Comparison of ENCODE assay signal across 17 cellular contexts in the genomic region with DNA sequence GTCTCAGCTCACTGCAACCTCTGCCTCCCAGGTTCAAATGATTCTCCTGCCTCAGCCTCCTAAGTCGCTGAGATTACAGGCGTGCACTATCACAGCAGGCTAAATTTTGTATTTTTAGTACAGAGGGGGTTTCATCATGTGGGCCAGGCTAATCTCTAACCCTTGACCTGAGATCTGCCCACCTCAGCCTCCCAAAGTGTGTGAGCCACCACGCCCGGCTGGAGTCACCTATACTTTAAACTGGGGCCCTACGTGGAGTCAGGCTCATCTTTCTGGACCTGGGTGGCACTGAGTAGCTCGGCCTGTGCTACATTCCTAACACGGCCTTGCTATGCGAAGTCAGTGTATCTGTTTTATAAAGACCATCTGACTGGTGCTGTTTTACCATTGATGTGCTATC. TPM values are rescaled to one million over a fixed set of nuclear protein-coding genes. Genes with fewer than 3 reads are reported as not detected.
A peak's percentile ranks its signal among the peaks of the same experiment; 100 is the strongest.
DNase-seq lines count a peak whose midpoint lies in the region; ATAC-seq, FAIRE-seq and TF ChIP-seq lines count a peak whose summit lies in the region.
"Had no signal": no experiment of that assay in that cellular context is flagged by ENCODE, and none has a peak within 500 bp of the region (broad histone marks: within the 10 kb centered on the region; RNA-seq: fewer than 3 reads in every experiment).

No MANE protein-coding gene starts in this region.

- H3K9me3 ChIP-seq in astrocyte (ENCODE audit: insufficient read depth, low read depth, low read length) (no peaks in the 10 kb centered on the region), trophoblast cell (ENCODE audit: insufficient read depth, low read depth, low read length) (no peaks in the 10 kb centered on the region)
- H3K9me3 ChIP-seq: BLaER1 had no signal

- peak overlapping the region; percentile 33 for H2BK5ac ChIP-seq in trophoblast cell (ENCODE audit: low read depth, low read length, poor library complexity)

- peak overlapping the region; percentile 5 for H4K8ac ChIP-seq in trophoblast cell (ENCODE audit: low read depth, low read length)

- H3K79me2 ChIP-seq in astrocyte (ENCODE audit: insufficient read depth, low read length) (no peaks in the 10 kb centered on the region), trophoblast cell (ENCODE audit: control insufficient read depth, insufficient read depth, low read length, poor library complexity) (no peaks in the 10 kb centered on the region)

- H3K27me3 Mint-ChIP-seq in activated CD4-positive, alpha-beta T cell treated with anti-CD3 and anti-CD28 coated beads for 36 hours: no peaks in the 10 kb centered on the region
- H3K27me3 Mint-ChIP-seq in activated CD4-positive, alpha-beta T cell treated with anti-CD3 and anti-CD28 coated beads, Interleukin-2, amount 10 ng/mL, durations not matched to agents 7 days and 5 days: no peaks in the 10 kb centered on the region
- H3K27me3 Mint-ChIP-seq in activated naive CD8-positive, alpha-beta T cell treated with anti-CD3 and anti-CD28 coated beads for 36 hours: no peaks in the 10 kb centered on the region
- no peaks in the 10 kb centered on the region for H3K27me3 Mint-ChIP-seq in activated naive CD8-positive, alpha-beta T cell treated with anti-CD3 and anti-CD28 coated beads, Interleukin-2, amount 50 U/mL, for 24 hours
- no peaks in the 10 kb centered on the region for H3K27me3 Mint-ChIP-seq in astrocyte (ENCODE audit: low read depth, unreplicated experiment)
- no peaks in the 10 kb centered on the region for H3K27me3 Mint-ChIP-seq in activated T-helper 17 cell treated with anti-CD3 and anti-CD28 coated beads, Interleukin-2, amount 50 U/mL, for 72 hours

- peaks cover 58% of the 10 kb centered on the region for H3K36me3 Mint-ChIP-seq in activated CD4-positive, alpha-beta T cell treated with anti-CD3 and anti-CD28 coated beads for 36 hours (ENCODE audit: low read depth)
- peaks cover 76% of the 10 kb centered on the region for H3K36me3 Mint-ChIP-seq in activated CD4-positive, alpha-beta T cell treated with anti-CD3 and anti-CD28 coated beads, Interleukin-2, amount 10 ng/mL, durations not matched to agents 7 days and 5 days (ENCODE audit: low read depth)
- peaks cover 77% of the 10 kb centered on the region for H3K36me3 Mint-ChIP-seq in activated naive CD8-positive, alpha-beta T cell treated with anti-CD3 and anti-CD28 coated beads for 36 hours
- peaks cover 63% of the 10 kb centered on the region for H3K36me3 Mint-ChIP-seq in activated naive CD8-positive, alpha-beta T cell treated with anti-CD3 and anti-CD28 coated beads, Interleukin-2, amount 50 U/mL, for 24 hours (ENCODE audit: low read depth)
- H3K36me3 Mint-ChIP-seq in astrocyte (ENCODE audit: low read depth, unreplicated experiment): no peaks in the 10 kb centered on the region
- H3K36me3 Mint-ChIP-seq in activated T-helper 17 cell treated with anti-CD3 and anti-CD28 coated beads, Interleukin-2, amount 50 U/mL, for 72 hours (ENCODE audit: low read depth): peaks cover 61% of the 10 kb centered on the region

- H3K27ac ChIP-seq in astrocyte (ENCODE audit: low read depth, low read length): no peak overlapping the region
- no peak overlapping the region for H3K27ac ChIP-seq in trophoblast cell (ENCODE audit: low read depth, low read length)
- H3K27ac ChIP-seq: 22Rv1, BLaER1, HL-60 had no signal

- H3K4me2 ChIP-seq in astrocyte (ENCODE audit: low read length) (no peak overlapping the region), trophoblast cell (ENCODE audit: low read length) (no peak overlapping the region)
- H3K4me2 ChIP-seq: BLaER1 had no signal

- H3K36me3 ChIP-seq in astrocyte (ENCODE audit: insufficient read depth, low read length) (no peaks in the 10 kb centered on the region), trophoblast cell (ENCODE audit: control insufficient read depth in 1 of 2, insufficient read depth in 2 of 2, low read length in 2 of 2) (peaks cover 5 to 8% of the 10 kb centered on the region in 2 experiments)

- no peak for ATAC-seq in activated CD4-positive, alpha-beta T cell treated with anti-CD3 and anti-CD28 coated beads for 36 hours
- ATAC-seq in activated naive CD8-positive, alpha-beta T cell treated with anti-CD3 and anti-CD28 coated beads, Interleukin-2, amount 50 U/mL, for 24 hours: no peak
- ATAC-seq in activated T-helper 17 cell treated with anti-CD3 and anti-CD28 coated beads, Interleukin-2, amount 50 U/mL, for 72 hours (replicated peaks): no peak
- ATAC-seq: HCT116 had no signal

- no peaks in the 10 kb centered on the region for H3K27me3 ChIP-seq in astrocyte (ENCODE audit: insufficient read depth, low read length)
- H3K27me3 ChIP-seq in trophoblast cell (ENCODE audit: insufficient read depth, low read length): no peaks in the 10 kb centered on the region
- H3K27me3 ChIP-seq: BLaER1 had no signal

- no peak overlapping the region for H3K23ac ChIP-seq in trophoblast cell (ENCODE audit: low read length)

- POLR2A ChIA-PET in activated CD4-positive, alpha-beta T cell treated with anti-CD3 and anti-CD28 coated beads for 36 hours (lab: Charles Lee): interaction anchor here (1.1 kb wide), 1 partner anchor 12 kb away, joined by 4 read pairs; no protein-coding TSS in a partner anchor
- POLR2A ChIA-PET in activated CD4-positive, alpha-beta T cell treated with anti-CD3 and anti-CD28 coated beads, Interleukin-2, amount 10 ng/mL, durations not matched to agents 7 days and 5 days (lab: Charles Lee): no interaction called here

- H3K4me3 ChIP-seq in astrocyte (ENCODE audit: insufficient read depth, low read depth, low read length): no peak overlapping the region
- H3K4me3 ChIP-seq in trophoblast cell (ENCODE audit: low read depth, low read length): no peak overlapping the region
- H3K4me3 ChIP-seq: BLaER1 had no signal

- no peak overlapping the region for H2AK5ac ChIP-seq in trophoblast cell (ENCODE audit: low read length)

- H3K4ac ChIP-seq in trophoblast cell (ENCODE audit: low read depth, low read length): no peak overlapping the region

- CTCF ChIA-PET in activated CD4-positive, alpha-beta T cell treated with anti-CD3 and anti-CD28 coated beads for 36 hours (lab: Charles Lee): interaction anchor here (0.6 to 1.3 kb wide), 4 partner anchors 9 to 29 kb away, joined by 3 to 4 read pairs (median 3); no protein-coding TSS in a partner anchor
- CTCF ChIA-PET in activated CD4-positive, alpha-beta T cell treated with anti-CD3 and anti-CD28 coated beads, Interleukin-2, amount 10 ng/mL, durations not matched to agents 7 days and 5 days (lab: Charles Lee): interaction anchor here (1.7 to 3.6 kb wide), 3 partner anchors 11 to 31 kb away, joined by 3 to 13 read pairs (median 7); no protein-coding TSS in a partner anchor

- H3K4me1 ChIP-seq in astrocyte (ENCODE audit: insufficient read depth, low read length): no peaks in the 10 kb centered on the region
- peaks cover 3% of the 10 kb centered on the region in 2 experiments for H3K4me1 ChIP-seq in trophoblast cell (ENCODE audit: control insufficient read depth in 1 of 2, insufficient read depth in 2 of 2, low read length in 2 of 2)
- H3K4me1 ChIP-seq: BLaER1 had no signal

- H2AFZ ChIP-seq in astrocyte (ENCODE audit: low read depth, low read length): no peak overlapping the region
- no peak overlapping the region for H2AFZ ChIP-seq in trophoblast cell (ENCODE audit: insufficient read depth, low read length, poor library complexity)

- peak overlapping the region; percentile 59 for H4K12ac ChIP-seq in trophoblast cell (ENCODE audit: low read depth, low read length)

- intact Hi-C loops in activated CD4-positive, alpha-beta T cell treated with anti-CD3 and anti-CD28 coated beads for 36 hours (cut with DNase I, micrococcal nuclease): no loop called here

- peak overlapping the region; percentile 31 for H3K27ac Mint-ChIP-seq in activated CD4-positive, alpha-beta T cell treated with anti-CD3 and anti-CD28 coated beads for 36 hours
- no peak overlapping the region for H3K27ac Mint-ChIP-seq in activated CD4-positive, alpha-beta T cell treated with anti-CD3 and anti-CD28 coated beads, Interleukin-2, amount 10 ng/mL, durations not matched to agents 7 days and 5 days
- H3K27ac Mint-ChIP-seq in activated naive CD8-positive, alpha-beta T cell treated with anti-CD3 and anti-CD28 coated beads for 36 hours: peak overlapping the region; percentile 42
- H3K27ac Mint-ChIP-seq in activated naive CD8-positive, alpha-beta T cell treated with anti-CD3 and anti-CD28 coated beads, Interleukin-2, amount 50 U/mL, for 24 hours: no peak overlapping the region
- peak overlapping the region; percentile 26 for H3K27ac Mint-ChIP-seq in astrocyte (ENCODE audit: unreplicated experiment)
- no peak overlapping the region for H3K27ac Mint-ChIP-seq in activated T-helper 17 cell treated with anti-CD3 and anti-CD28 coated beads, Interleukin-2, amount 50 U/mL, for 72 hours

- peaks cover 6% of the 10 kb centered on the region for H3K79me1 ChIP-seq in trophoblast cell (ENCODE audit: low read length)

- no peak overlapping the region for H3K18ac ChIP-seq in trophoblast cell (ENCODE audit: low read length)

- no peak for TF ChIP-seq CTCF in astrocyte (IDR thresholded peaks at IDR 0.05; ENCODE audit: insufficient read depth, low read depth, low read length)

- no peak for FAIRE-seq in astrocyte (lab: Jason Lieb, UNC)
- FAIRE-seq: H54 had no signal

- WGBS in trophoblast cell (ENCODE audit: extremely low coverage, insufficient coverage, insufficient read length): no CpG with 5 or more reads among the region's 8 CpGs

- no peak overlapping the region for H3K4me3 Mint-ChIP-seq in activated CD4-positive, alpha-beta T cell treated with anti-CD3 and anti-CD28 coated beads for 36 hours
- H3K4me3 Mint-ChIP-seq in activated CD4-positive, alpha-beta T cell treated with anti-CD3 and anti-CD28 coated beads, Interleukin-2, amount 10 ng/mL, durations not matched to agents 7 days and 5 days: no peak overlapping the region
- H3K4me3 Mint-ChIP-seq in activated naive CD8-positive, alpha-beta T cell treated with anti-CD3 and anti-CD28 coated beads for 36 hours: no peak overlapping the region
- no peak overlapping the region for H3K4me3 Mint-ChIP-seq in activated naive CD8-positive, alpha-beta T cell treated with anti-CD3 and anti-CD28 coated beads, Interleukin-2, amount 50 U/mL, for 24 hours
- no peak overlapping the region for H3K4me3 Mint-ChIP-seq in astrocyte (ENCODE audit: unreplicated experiment)
- H3K4me3 Mint-ChIP-seq in activated T-helper 17 cell treated with anti-CD3 and anti-CD28 coated beads, Interleukin-2, amount 50 U/mL, for 72 hours: no peak overlapping the region

- peak overlapping the region; percentile 28 for H4K91ac ChIP-seq in trophoblast cell (ENCODE audit: low read depth, low read length)

- peak overlapping the region; percentile 1 for H3K14ac ChIP-seq in trophoblast cell (ENCODE audit: low read length)

- H4K20me1 ChIP-seq in astrocyte (ENCODE audit: insufficient read depth, low read length): no peaks in the 10 kb centered on the region
- H4K20me1 ChIP-seq: BLaER1 had no signal

- H3K9me3 Mint-ChIP-seq in activated CD4-positive, alpha-beta T cell treated with anti-CD3 and anti-CD28 coated beads for 36 hours (ENCODE audit: low read depth): peaks cover 3% of the 10 kb centered on the region
- H3K9me3 Mint-ChIP-seq in activated CD4-positive, alpha-beta T cell treated with anti-CD3 and anti-CD28 coated beads, Interleukin-2, amount 10 ng/mL, durations not matched to agents 7 days and 5 days: peaks cover 26% of the 10 kb centered on the region
- H3K9me3 Mint-ChIP-seq in activated naive CD8-positive, alpha-beta T cell treated with anti-CD3 and anti-CD28 coated beads for 36 hours: peaks cover 18% of the 10 kb centered on the region
- H3K9me3 Mint-ChIP-seq in activated naive CD8-positive, alpha-beta T cell treated with anti-CD3 and anti-CD28 coated beads, Interleukin-2, amount 50 U/mL, for 24 hours: peaks cover 17% of the 10 kb centered on the region
- H3K9me3 Mint-ChIP-seq in astrocyte (ENCODE audit: unreplicated experiment): no peaks in the 10 kb centered on the region
- H3K9me3 Mint-ChIP-seq in activated T-helper 17 cell treated with anti-CD3 and anti-CD28 coated beads, Interleukin-2, amount 50 U/mL, for 72 hours: no peaks in the 10 kb centered on the region

- H3K4me1 Mint-ChIP-seq in activated CD4-positive, alpha-beta T cell treated with anti-CD3 and anti-CD28 coated beads for 36 hours: peaks cover 43% of the 10 kb centered on the region
- H3K4me1 Mint-ChIP-seq in activated CD4-positive, alpha-beta T cell treated with anti-CD3 and anti-CD28 coated beads, Interleukin-2, amount 10 ng/mL, durations not matched to agents 7 days and 5 days: peaks cover 41% of the 10 kb centered on the region
- peaks cover 34% of the 10 kb centered on the region for H3K4me1 Mint-ChIP-seq in activated naive CD8-positive, alpha-beta T cell treated with anti-CD3 and anti-CD28 coated beads for 36 hours
- peaks cover 59% of the 10 kb centered on the region for H3K4me1 Mint-ChIP-seq in activated naive CD8-positive, alpha-beta T cell treated with anti-CD3 and anti-CD28 coated beads, Interleukin-2, amount 50 U/mL, for 24 hours
- H3K4me1 Mint-ChIP-seq in astrocyte (ENCODE audit: low read depth, unreplicated experiment): peaks cover 20% of the 10 kb centered on the region
- H3K4me1 Mint-ChIP-seq in activated T-helper 17 cell treated with anti-CD3 and anti-CD28 coated beads, Interleukin-2, amount 50 U/mL, for 72 hours: peaks cover 13% of the 10 kb centered on the region

- peak overlapping the region; percentile 82 for H2BK12ac ChIP-seq in trophoblast cell (ENCODE audit: low read length)

- DNase-seq in activated CD4-positive, alpha-beta T cell treated with anti-CD3 and anti-CD28 coated beads for 36 hours: no peak
- DNase-seq in activated CD4-positive, alpha-beta T cell treated with anti-CD3 and anti-CD28 coated beads, Interleukin-2, amount 10 ng/mL, durations not matched to agents 7 days and 5 days: no peak
- no peak for DNase-seq in activated naive CD8-positive, alpha-beta T cell treated with anti-CD3 and anti-CD28 coated beads for 36 hours
- DNase-seq in activated naive CD8-positive, alpha-beta T cell treated with anti-CD3 and anti-CD28 coated beads, Interleukin-2, amount 50 U/mL, for 24 hours: no peak
- DNase-seq in astrocyte (ENCODE audit: low read depth) (no peak), trophoblast cell (no peak), NCI-H510A treated with DMSO at 0.1 percent for 48 hours (lab: John Stamatoyannopoulos, UW) (no peak)
- DNase-seq: AML-193, Calu3, DMS 273 treated with DMSO at 0.1 percent for 48 hours had no signal

- no peak overlapping the region for H3K9ac ChIP-seq in astrocyte (ENCODE audit: low read length)
- H3K9ac ChIP-seq in trophoblast cell (ENCODE audit: low read length): no peak overlapping the region
- H3K9ac ChIP-seq: BLaER1 had no signal

- no peak overlapping the region for H2BK120ac ChIP-seq in trophoblast cell (ENCODE audit: insufficient read depth, low read length, poor library complexity)

RNA-seq across cellular contexts. Expression of gene GPR171, which starts 5.8 kb away (rescaled TPM):
- 100 to 1,000 TPM in 1 of 2 experiments, 10 to 100 TPM in 1; 84.9 to 111 TPM for total RNA-seq in activated CD4-positive, alpha-beta T cell treated with anti-CD3 and anti-CD28 coated beads for 36 hours
- total RNA-seq in activated CD4-positive, alpha-beta T cell treated with anti-CD3 and anti-CD28 coated beads, Interleukin-2, amount 10 ng/mL, durations not matched to agents 7 days and 5 days: 100 to 1,000 TPM; 144 to 181 TPM
- total RNA-seq in activated naive CD8-positive, alpha-beta T cell treated with anti-CD3 and anti-CD28 coated beads for 36 hours: 100 to 1,000 TPM; 131 to 134 TPM
- total RNA-seq in astrocyte: not detected in 2 replicates
- polyA plus RNA-seq in trophoblast cell (2013): 0.04 TPM in 1 of 2 replicates, not detected in the other
- total RNA-seq in activated T-helper 17 cell treated with anti-CD3 and anti-CD28 coated beads, Interleukin-2, amount 50 U/mL, for 72 hours: 100 to 1,000 TPM; 108 to 131 TPM
- total RNA-seq: Calu3, Daoy had no signal

Comparison
In these comparisons a context has a peak if more than half of its experiments do, and no peak if none do; other contexts are left out.
1. H3K27ac Mint-ChIP-seq: peak in activated CD4-positive, alpha-beta T cell treated with anti-CD3 and anti-CD28 coated beads for 36 hours (single experiment), activated naive CD8-positive, alpha-beta T cell treated with anti-CD3 and anti-CD28 coated beads for 36 hours (single experiment) and astrocyte (single experiment); none in activated CD4-positive, alpha-beta T cell treated with anti-CD3 and anti-CD28 coated beads, Interleukin-2, amount 10 ng/mL, durations not matched to agents 7 days and 5 days (single experiment), activated naive CD8-positive, alpha-beta T cell treated with anti-CD3 and anti-CD28 coated beads, Interleukin-2, amount 50 U/mL, for 24 hours (single experiment) and activated T-helper 17 cell treated with anti-CD3 and anti-CD28 coated beads, Interleukin-2, amount 50 U/mL, for 72 hours (single experiment).
2. RNA of gene GPR171, which starts 5.8 kb away (total RNA-seq): 144 to 181 TPM in activated CD4-positive, alpha-beta T cell treated with anti-CD3 and anti-CD28 coated beads, Interleukin-2, amount 10 ng/mL, durations not matched to agents 7 days and 5 days, 131 to 134 TPM in activated naive CD8-positive, alpha-beta T cell treated with anti-CD3 and anti-CD28 coated beads for 36 hours, 108 to 131 TPM in activated T-helper 17 cell treated with anti-CD3 and anti-CD28 coated beads, Interleukin-2, amount 50 U/mL, for 72 hours and 84.9 to 111 TPM in activated CD4-positive, alpha-beta T cell treated with anti-CD3 and anti-CD28 coated beads for 36 hours; not detected in astrocyte; every median in the first group is over 10 times any median in the second.